Comparison of ENCODE assay signal across 15 cellular contexts in the genomic region with DNA sequence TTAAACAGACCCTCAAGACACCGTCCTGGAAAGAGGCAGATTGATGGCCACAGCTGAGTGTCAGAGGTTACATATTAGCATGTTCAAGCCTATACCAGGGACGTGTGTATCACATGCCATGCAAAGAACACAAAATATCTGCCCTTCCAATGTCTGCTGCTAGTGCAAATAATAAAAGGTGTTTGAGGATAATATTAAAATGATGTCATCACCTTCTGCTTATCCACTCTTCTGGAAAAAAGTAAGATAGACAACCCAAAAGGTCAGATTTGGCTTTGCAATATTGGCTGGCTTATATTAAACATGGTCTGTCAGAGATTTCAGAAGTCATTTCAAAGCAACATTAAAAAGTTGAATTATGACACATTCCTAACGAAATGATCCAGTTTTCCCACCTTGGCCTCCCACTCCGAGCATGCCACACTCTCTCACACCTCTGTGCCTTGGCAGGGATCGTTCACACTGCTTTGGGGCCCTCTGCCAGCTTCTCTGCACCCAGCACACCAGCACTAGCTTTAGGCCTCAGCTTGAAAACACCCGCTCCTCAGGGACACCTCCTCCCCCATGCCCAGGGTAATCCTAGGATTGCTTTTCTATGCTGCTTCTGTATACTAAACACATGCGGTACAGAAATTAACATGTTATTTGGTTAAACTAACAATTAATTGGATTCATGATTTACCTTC.
"Had no signal": no experiment of that assay in that cellular context is flagged by ENCODE, and none has a peak within 500 bp of the region (broad histone marks: within the 10 kb centered on the region; RNA-seq: fewer than 3 reads in every experiment).

No MANE protein-coding gene starts in this region.

- H3K4me3 Mint-ChIP-seq: effector memory CD8-positive, alpha-beta T cell; immature natural killer cell; naive thymus-derived CD4-positive, alpha-beta T cell; type B pancreatic cell had no signal

- H3K9me3 Mint-ChIP-seq: effector memory CD8-positive, alpha-beta T cell; immature natural killer cell; naive thymus-derived CD4-positive, alpha-beta T cell; type B pancreatic cell had no signal

- H3K27ac Mint-ChIP-seq: effector memory CD8-positive, alpha-beta T cell; immature natural killer cell; progenitor cell of endocrine pancreas; type B pancreatic cell had no signal

- ATAC-seq: effector memory CD8-positive, alpha-beta T cell; naive thymus-derived CD4-positive, alpha-beta T cell had no signal

- H3K36me3 Mint-ChIP-seq: type B pancreatic cell had no signal

- DNase-seq: cortex of kidney; effector memory CD8-positive, alpha-beta T cell; esophagus squamous epithelium; foreskin fibroblast; immature natural killer cell; kidney; left cardiac atrium; left ventricle myocardium inferior; naive thymus-derived CD4-positive, alpha-beta T cell; right cardiac atrium; stimulated activated CD4-positive, alpha-beta T cell treated with anti-CD3 and anti-CD28 coated beads, Interleukin-2, amount 100 ng/mL, for 48 hours; stimulated activated naive CD4-positive, alpha-beta T cell treated with Interleukin-2 at 50 U/mL for 16 hours; thyroid gland had no signal

- H3K27me3 Mint-ChIP-seq: effector memory CD8-positive, alpha-beta T cell; naive thymus-derived CD4-positive, alpha-beta T cell; progenitor cell of endocrine pancreas; type B pancreatic cell had no signal
